Comparison of ENCODE assay signal across 13 cellular contexts in the genomic region with DNA sequence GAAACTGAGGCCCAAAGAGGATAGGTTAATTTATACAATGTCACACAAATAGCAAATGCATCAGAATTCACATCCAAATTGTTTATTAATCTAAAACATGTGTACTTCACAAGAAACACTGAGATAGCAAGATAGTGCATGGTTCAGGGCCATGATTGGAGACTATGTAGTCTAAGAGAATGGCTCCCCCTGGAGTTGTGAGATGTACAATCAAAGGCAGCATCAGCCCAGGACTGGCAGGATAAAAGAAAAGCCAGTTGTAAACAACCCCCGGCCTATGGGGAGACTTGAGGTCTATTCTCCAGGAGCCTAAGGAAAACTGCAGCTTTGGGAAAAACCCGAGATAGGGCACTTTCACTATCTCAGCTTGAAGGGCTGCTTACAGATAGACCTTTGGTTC.
DNase-seq lines count a peak whose midpoint lies in the region; ATAC-seq and TF ChIP-seq lines count a peak whose summit lies in the region.
"Had no signal": no experiment of that assay in that cellular context is flagged by ENCODE, and none has a peak within 500 bp of the region (broad histone marks: within the 10 kb centered on the region; RNA-seq: fewer than 3 reads in every experiment).

No MANE protein-coding gene starts in this region.

- no peak overlapping the region for H3K27ac Mint-ChIP-seq in HFFc6
- H3K27ac Mint-ChIP-seq: activated naive CD8-positive, alpha-beta T cell treated with anti-CD3 and anti-CD28 coated beads for 36 hours had no signal

- H3K4me3 Mint-ChIP-seq in HFFc6, result no peak overlapping the region
- H3K4me3 Mint-ChIP-seq: activated naive CD8-positive, alpha-beta T cell treated with anti-CD3 and anti-CD28 coated beads for 36 hours had no signal

- TF ChIP-seq CTCF in HFFc6 (IDR thresholded peaks at IDR 0.05), result peak; percentile 20; the same call in 1 of the 2 replicates

- H3K4me1 Mint-ChIP-seq in HFFc6 (ENCODE audit: low read depth), result no peaks in the 10 kb centered on the region
- H3K4me1 Mint-ChIP-seq: activated naive CD8-positive, alpha-beta T cell treated with anti-CD3 and anti-CD28 coated beads for 36 hours had no signal

- DNase-seq in Daoy (ENCODE audit: low read depth), result peak; percentile 13
- no peak for DNase-seq in HFFc6
- DNase-seq in iPS-NIHi7 (ENCODE audit: extremely low spot score), result peak; percentile 59
- no peak for DNase-seq in stimulated activated CD4-positive, alpha-beta T cell treated with anti-CD3 and anti-CD28 coated beads, Interleukin-1b, Interleukin-23, amount 100 ng/mL, for 48 hours
- no peak for DNase-seq in NCI-H187 (lab: John Stamatoyannopoulos, UW)
- DNase-seq: activated CD8-positive, alpha-beta memory T cell treated with anti-CD3 and anti-CD28 coated beads, Interleukin-2, amount 50 U/mL, for 4 hours; activated naive CD8-positive, alpha-beta T cell treated with anti-CD3 and anti-CD28 coated beads for 36 hours; Caco-2; HCEC 1CT; RPMI8226; sigmoid colon had no signal

- ATAC-seq in SK-N-SH treated with all-trans-retinoic acid at 6 μM for 48 hours (peak; percentile 89), HG02763 (IDR thresholded peaks at IDR 0.05; ENCODE audit: unreplicated experiment) (no peak)

- no peaks in the 10 kb centered on the region for H3K27me3 Mint-ChIP-seq in HFFc6 (ENCODE audit: insufficient read depth)

- H3K36me3 Mint-ChIP-seq in HFFc6 (ENCODE audit: low read depth), result no peaks in the 10 kb centered on the region
- H3K36me3 Mint-ChIP-seq: activated naive CD8-positive, alpha-beta T cell treated with anti-CD3 and anti-CD28 coated beads for 36 hours had no signal

- H3K9me3 Mint-ChIP-seq in HFFc6, result peaks cover 13% of the 10 kb centered on the region
- H3K9me3 Mint-ChIP-seq: activated naive CD8-positive, alpha-beta T cell treated with anti-CD3 and anti-CD28 coated beads for 36 hours had no signal

TF ChIP-seq in SK-N-SH treated with all-trans-retinoic acid at 6 μM for 48 hours, 23 proteins besides CTCF, POLR2A, EP300 and RAD21:
- TF ChIP-seq RARB (CRISPR knock-in tag; IDR thresholded peaks at IDR 0.05), result no peak
- TF ChIP-seq, protein P1, sequence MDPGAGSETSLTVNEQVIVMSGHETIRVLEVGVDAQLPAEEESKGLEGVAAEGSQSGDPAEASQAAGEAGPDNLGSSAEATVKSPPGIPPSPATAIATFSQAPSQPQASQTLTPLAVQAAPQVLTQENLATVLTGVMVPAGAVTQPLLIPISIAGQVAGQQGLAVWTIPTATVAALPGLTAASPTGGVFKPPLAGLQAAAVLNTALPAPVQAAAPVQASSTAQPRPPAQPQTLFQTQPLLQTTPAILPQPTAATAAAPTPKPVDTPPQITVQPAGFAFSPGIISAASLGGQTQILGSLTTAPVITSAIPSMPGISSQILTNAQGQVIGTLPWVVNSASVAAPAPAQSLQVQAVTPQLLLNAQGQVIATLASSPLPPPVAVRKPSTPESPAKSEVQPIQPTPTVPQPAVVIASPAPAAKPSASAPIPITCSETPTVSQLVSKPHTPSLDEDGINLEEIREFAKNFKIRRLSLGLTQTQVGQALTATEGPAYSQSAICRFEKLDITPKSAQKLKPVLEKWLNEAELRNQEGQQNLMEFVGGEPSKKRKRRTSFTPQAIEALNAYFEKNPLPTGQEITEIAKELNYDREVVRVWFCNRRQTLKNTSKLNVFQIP (CRISPR knock-in tag; IDR thresholded peaks at IDR 0.05; ENCODE audit: borderline replicate concordance, low read depth), result no peak
- no peak for TF ChIP-seq CSDC2 (CRISPR knock-in tag; IDR thresholded peaks at IDR 0.05)
- TF ChIP-seq, protein P2, sequence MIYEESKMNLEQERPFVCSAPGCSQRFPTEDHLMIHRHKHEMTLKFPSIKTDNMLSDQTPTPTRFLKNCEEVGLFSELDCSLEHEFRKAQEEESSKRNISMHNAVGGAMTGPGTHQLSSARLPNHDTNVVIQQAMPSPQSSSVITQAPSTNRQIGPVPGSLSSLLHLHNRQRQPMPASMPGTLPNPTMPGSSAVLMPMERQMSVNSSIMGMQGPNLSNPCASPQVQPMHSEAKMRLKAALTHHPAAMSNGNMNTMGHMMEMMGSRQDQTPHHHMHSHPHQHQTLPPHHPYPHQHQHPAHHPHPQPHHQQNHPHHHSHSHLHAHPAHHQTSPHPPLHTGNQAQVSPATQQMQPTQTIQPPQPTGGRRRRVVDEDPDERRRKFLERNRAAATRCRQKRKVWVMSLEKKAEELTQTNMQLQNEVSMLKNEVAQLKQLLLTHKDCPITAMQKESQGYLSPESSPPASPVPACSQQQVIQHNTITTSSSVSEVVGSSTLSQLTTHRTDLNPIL (CRISPR knock-in tag; IDR thresholded peaks at IDR 0.05; ENCODE audit: low read depth), result no peak
- no peak for TF ChIP-seq GLIS3 (CRISPR knock-in tag; IDR thresholded peaks at IDR 0.05)
- TF ChIP-seq TCF4 (CRISPR knock-in tag; IDR thresholded peaks at IDR 0.05; ENCODE audit: borderline replicate concordance), result no peak
- no peak for TF ChIP-seq PPARA (CRISPR knock-in tag; IDR thresholded peaks at IDR 0.05; ENCODE audit: borderline replicate concordance)
- TF ChIP-seq, protein P3, sequence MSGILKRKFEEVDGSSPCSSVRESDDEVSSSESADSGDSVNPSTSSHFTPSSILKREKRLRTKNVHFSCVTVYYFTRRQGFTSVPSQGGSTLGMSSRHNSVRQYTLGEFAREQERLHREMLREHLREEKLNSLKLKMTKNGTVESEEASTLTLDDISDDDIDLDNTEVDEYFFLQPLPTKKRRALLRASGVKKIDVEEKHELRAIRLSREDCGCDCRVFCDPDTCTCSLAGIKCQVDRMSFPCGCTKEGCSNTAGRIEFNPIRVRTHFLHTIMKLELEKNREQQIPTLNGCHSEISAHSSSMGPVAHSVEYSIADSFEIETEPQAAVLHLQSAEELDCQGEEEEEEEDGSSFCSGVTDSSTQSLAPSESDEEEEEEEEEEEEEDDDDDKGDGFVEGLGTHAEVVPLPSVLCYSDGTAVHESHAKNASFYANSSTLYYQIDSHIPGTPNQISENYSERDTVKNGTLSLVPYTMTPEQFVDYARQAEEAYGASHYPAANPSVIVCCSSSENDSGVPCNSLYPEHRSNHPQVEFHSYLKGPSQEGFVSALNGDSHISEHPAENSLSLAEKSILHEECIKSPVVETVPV (CRISPR knock-in tag; IDR thresholded peaks at IDR 0.05), result no peak
- no peak for TF ChIP-seq ZC3H10 (CRISPR knock-in tag; IDR thresholded peaks at IDR 0.05)
- no peak for TF ChIP-seq ZFP3 (CRISPR knock-in tag; IDR thresholded peaks at IDR 0.05)
- no peak for TF ChIP-seq SNAI2 (CRISPR knock-in tag; IDR thresholded peaks at IDR 0.05)
- TF ChIP-seq ZNF70 (CRISPR knock-in tag; IDR thresholded peaks at IDR 0.05), result no peak
- TF ChIP-seq, protein P4, sequence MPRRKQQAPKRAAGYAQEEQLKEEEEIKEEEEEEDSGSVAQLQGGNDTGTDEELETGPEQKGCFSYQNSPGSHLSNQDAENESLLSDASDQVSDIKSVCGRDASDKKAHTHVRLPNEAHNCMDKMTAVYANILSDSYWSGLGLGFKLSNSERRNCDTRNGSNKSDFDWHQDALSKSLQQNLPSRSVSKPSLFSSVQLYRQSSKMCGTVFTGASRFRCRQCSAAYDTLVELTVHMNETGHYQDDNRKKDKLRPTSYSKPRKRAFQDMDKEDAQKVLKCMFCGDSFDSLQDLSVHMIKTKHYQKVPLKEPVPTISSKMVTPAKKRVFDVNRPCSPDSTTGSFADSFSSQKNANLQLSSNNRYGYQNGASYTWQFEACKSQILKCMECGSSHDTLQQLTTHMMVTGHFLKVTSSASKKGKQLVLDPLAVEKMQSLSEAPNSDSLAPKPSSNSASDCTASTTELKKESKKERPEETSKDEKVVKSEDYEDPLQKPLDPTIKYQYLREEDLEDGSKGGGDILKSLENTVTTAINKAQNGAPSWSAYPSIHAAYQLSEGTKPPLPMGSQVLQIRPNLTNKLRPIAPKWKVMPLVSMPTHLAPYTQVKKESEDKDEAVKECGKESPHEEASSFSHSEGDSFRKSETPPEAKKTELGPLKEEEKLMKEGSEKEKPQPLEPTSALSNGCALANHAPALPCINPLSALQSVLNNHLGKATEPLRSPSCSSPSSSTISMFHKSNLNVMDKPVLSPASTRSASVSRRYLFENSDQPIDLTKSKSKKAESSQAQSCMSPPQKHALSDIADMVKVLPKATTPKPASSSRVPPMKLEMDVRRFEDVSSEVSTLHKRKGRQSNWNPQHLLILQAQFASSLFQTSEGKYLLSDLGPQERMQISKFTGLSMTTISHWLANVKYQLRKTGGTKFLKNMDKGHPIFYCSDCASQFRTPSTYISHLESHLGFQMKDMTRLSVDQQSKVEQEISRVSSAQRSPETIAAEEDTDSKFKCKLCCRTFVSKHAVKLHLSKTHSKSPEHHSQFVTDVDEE (CRISPR knock-in tag; IDR thresholded peaks at IDR 0.05), result no peak
- no peak for TF ChIP-seq ESRRG (CRISPR knock-in tag; IDR thresholded peaks at IDR 0.05)
- TF ChIP-seq TOX (CRISPR knock-in tag; IDR thresholded peaks at IDR 0.05; ENCODE audit: borderline replicate concordance), result no peak
- TF ChIP-seq ZNF565 (CRISPR knock-in tag; conservative IDR thresholded peaks at IDR 0.05; ENCODE audit: low read depth), result no peak

Comparison
In these comparisons a context has a peak if more than half of its experiments do, and no peak if none do; other contexts are left out.
1. DNase-seq: peak in Daoy (single experiment) and iPS-NIHi7 (single experiment); none in HFFc6 (single experiment), stimulated activated CD4-positive, alpha-beta T cell treated with anti-CD3 and anti-CD28 coated beads, Interleukin-1b, Interleukin-23, amount 100 ng/mL, for 48 hours (single experiment) and NCI-H187 (0 of 2).